8 cellular contexts compared by ENCODE assay signal in the genomic region with DNA sequence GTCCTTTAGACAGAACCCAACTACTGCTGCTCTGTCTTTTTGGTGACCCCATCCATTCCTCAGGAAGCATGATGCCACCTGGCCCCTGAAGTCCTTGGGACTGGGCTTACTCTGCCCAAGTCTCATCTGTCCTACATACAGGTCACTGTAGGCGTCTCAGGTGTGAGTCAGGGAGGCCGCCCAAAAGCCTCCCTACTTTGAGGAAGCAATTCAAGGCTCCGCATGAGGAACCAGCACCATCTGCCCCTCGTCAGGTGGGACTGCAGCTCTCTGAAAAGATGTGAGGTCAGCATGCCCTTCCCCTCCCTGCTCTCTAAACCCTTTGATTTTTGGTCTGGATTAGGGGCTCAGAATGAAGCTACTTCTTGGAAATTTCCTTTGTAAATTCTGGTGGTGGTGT.
A peak's percentile ranks its signal among the peaks of the same experiment; 100 is the strongest.
DNase-seq lines count a peak whose midpoint lies in the region; ATAC-seq and FAIRE-seq lines count a peak whose summit lies in the region.

No MANE protein-coding gene starts in this region.

- DNase-seq in RPMI8226 (peak; percentile 13), islet precursor cell (peak; percentile 74), NCI-H2029 (lab: John Stamatoyannopoulos, UW) (no peak), NCI-H146 (lab: John Stamatoyannopoulos, UW) (no peak), HTR-8/SVneo (ENCODE audit: insufficient read length, low spot score) (no peak)
- no peak for DNase-seq in activated T-helper 2 cell treated with anti-CD3 and anti-CD28 coated beads, Interferon-gamma antibody, Interleukin-2, Interleukin-4, amounts not matched to agents 10 μg/mL and 5 μg/mL and 100 μg/mL, durations not matched to agents 14 hours and 24 hours and 36 hours (ENCODE audit: low spot score)

- intact Hi-C loops in activated T-helper 2 cell treated with anti-CD3 and anti-CD28 coated beads, Interferon-gamma antibody, Interleukin-2, Interleukin-4, amounts not matched to agents 10 μg/mL and 5 μg/mL and 100 μg/mL, durations not matched to agents 14 hours and 24 hours and 36 hours (cut with micrococcal nuclease), result loop anchor here (5.0 kb wide), 1 partner anchor 358 kb away; no protein-coding TSS in a partner anchor

- H3K27me3 Mint-ChIP-seq in activated T-helper 2 cell treated with anti-CD3 and anti-CD28 coated beads, Interferon-gamma antibody, Interleukin-2, Interleukin-4, amounts not matched to agents 10 μg/mL and 5 μg/mL and 100 μg/mL, durations not matched to agents 14 hours and 24 hours and 36 hours (ENCODE audit: low read depth), result peaks cover 10% of the 10 kb centered on the region

- no peak for FAIRE-seq in HTR-8/SVneo (lab: Jason Lieb, UNC)

- H3K4me1 Mint-ChIP-seq in activated T-helper 2 cell treated with anti-CD3 and anti-CD28 coated beads, Interferon-gamma antibody, Interleukin-2, Interleukin-4, amounts not matched to agents 10 μg/mL and 5 μg/mL and 100 μg/mL, durations not matched to agents 14 hours and 24 hours and 36 hours (ENCODE audit: low read depth), result no peaks in the 10 kb centered on the region

- H3K4me3 Mint-ChIP-seq in activated T-helper 2 cell treated with anti-CD3 and anti-CD28 coated beads, Interferon-gamma antibody, Interleukin-2, Interleukin-4, amounts not matched to agents 10 μg/mL and 5 μg/mL and 100 μg/mL, durations not matched to agents 14 hours and 24 hours and 36 hours (ENCODE audit: low read depth), result no peak overlapping the region

- no peaks in the 10 kb centered on the region for H3K36me3 Mint-ChIP-seq in activated T-helper 2 cell treated with anti-CD3 and anti-CD28 coated beads, Interferon-gamma antibody, Interleukin-2, Interleukin-4, amounts not matched to agents 10 μg/mL and 5 μg/mL and 100 μg/mL, durations not matched to agents 14 hours and 24 hours and 36 hours (ENCODE audit: low read depth)

- H3K27ac Mint-ChIP-seq in activated T-helper 2 cell treated with anti-CD3 and anti-CD28 coated beads, Interferon-gamma antibody, Interleukin-2, Interleukin-4, amounts not matched to agents 10 μg/mL and 5 μg/mL and 100 μg/mL, durations not matched to agents 14 hours and 24 hours and 36 hours, result no peak overlapping the region

- peak; percentile 79 for ATAC-seq in GM18520 (IDR thresholded peaks at IDR 0.05; ENCODE audit: unreplicated experiment)
- ATAC-seq in HG02588 (IDR thresholded peaks at IDR 0.05; ENCODE audit: unreplicated experiment), result peak; percentile 90

- H3K9me3 Mint-ChIP-seq in activated T-helper 2 cell treated with anti-CD3 and anti-CD28 coated beads, Interferon-gamma antibody, Interleukin-2, Interleukin-4, amounts not matched to agents 10 μg/mL and 5 μg/mL and 100 μg/mL, durations not matched to agents 14 hours and 24 hours and 36 hours, result no peaks in the 10 kb centered on the region

Comparison
In these comparisons a context has a peak if more than half of its experiments do, and no peak if none do; other contexts are left out.
1. DNase-seq: peak in RPMI8226 (single experiment) and islet precursor cell (single experiment); none in NCI-H2029 (single experiment), NCI-H146 (single experiment), HTR-8/SVneo (single experiment) and activated T-helper 2 cell treated with anti-CD3 and anti-CD28 coated beads, Interferon-gamma antibody, Interleukin-2, Interleukin-4, amounts not matched to agents 10 μg/mL and 5 μg/mL and 100 μg/mL, durations not matched to agents 14 hours and 24 hours and 36 hours (single experiment).